In the genomic region with DNA sequence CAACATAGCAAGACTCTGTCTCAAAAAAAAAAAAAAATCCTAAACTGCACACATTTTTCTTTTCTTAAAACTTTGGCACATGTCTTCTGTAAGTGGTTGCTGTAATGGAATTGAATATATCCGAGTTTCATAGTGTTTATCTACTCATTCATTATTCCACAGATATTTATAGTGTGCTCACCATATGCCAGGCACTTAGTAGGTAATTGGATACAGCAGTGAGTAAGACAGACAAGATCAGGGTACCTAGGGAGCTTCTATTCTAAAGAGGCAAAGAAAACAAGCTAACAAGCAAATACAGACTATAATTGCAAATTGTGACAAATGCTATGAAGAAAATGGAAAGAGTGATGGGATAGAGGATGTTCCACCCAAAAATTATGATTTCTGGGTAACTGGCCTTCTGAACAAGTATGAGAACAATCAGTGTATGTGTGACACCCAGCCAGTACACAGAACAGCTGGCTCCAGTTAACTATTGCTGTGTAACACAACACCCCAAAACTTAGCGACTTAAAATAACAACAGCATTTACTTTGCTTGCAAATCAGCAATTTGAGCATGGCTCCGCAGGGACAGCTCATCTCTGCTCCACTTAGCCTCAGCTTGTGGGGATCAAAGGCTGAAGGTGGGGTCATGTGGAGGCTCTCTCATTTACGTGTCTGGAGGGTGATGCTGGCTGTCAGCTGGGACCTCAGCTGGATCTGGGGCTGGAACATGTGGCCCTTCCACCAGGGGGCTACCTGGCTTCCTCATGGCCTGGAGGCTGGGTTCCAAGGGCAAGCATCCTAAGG, we compare ENCODE assay signal across 18 cellular contexts.
DNase-seq lines count a peak whose midpoint lies in the region; ATAC-seq and TF ChIP-seq lines count a peak whose summit lies in the region.
"Had no signal": no experiment of that assay in that cellular context is flagged by ENCODE, and none has a peak within 500 bp of the region (broad histone marks: within the 10 kb centered on the region; RNA-seq: fewer than 3 reads in every experiment).

No MANE protein-coding gene starts in this region.

- H3K4me3 Mint-ChIP-seq in T-helper 17 cell = peak overlapping the region; percentile 25
- no peak overlapping the region for H3K4me3 Mint-ChIP-seq in mesothelial cell of epicardium
- H3K4me3 Mint-ChIP-seq in CD8-positive, alpha-beta memory T cell = peak overlapping the region in 1 of 7 donors; percentile 25
- H3K4me3 Mint-ChIP-seq: activated CD4-positive, alpha-beta T cell treated with anti-CD3 and anti-CD28 coated beads, Interleukin-2, amount 10 ng/mL, durations not matched to agents 7 days and 5 days; activated naive CD4-positive, alpha-beta T cell treated with anti-CD3 and anti-CD28 coated beads for 36 hours had no signal

- H3K4me1 ChIP-seq in iPS-20b (ENCODE audit: insufficient read depth, low read length) = peaks cover 32% of the 10 kb centered on the region; the same call in 1 of the 2 replicates
- H3K4me1 ChIP-seq in CD8-positive, alpha-beta memory T cell (ENCODE audit: insufficient read depth, low read length) = peaks cover 7% of the 10 kb centered on the region
- H3K4me1 ChIP-seq: vagina had no signal

- CTCF ChIA-PET in CD8-positive, alpha-beta memory T cell (lab: Charles Lee) = no interaction called here

- no peak for TF ChIP-seq CTCF in lower leg skin (IDR thresholded peaks at IDR 0.05)
- no peak for TF ChIP-seq CTCF in mesothelial cell of epicardium (IDR thresholded peaks at IDR 0.05; ENCODE audit: unreplicated experiment)

- peaks cover 5% of the 10 kb centered on the region for H3K27me3 Mint-ChIP-seq in T-helper 17 cell
- H3K27me3 Mint-ChIP-seq in mesothelial cell of epicardium (ENCODE audit: low read depth) = no peaks in the 10 kb centered on the region
- H3K27me3 Mint-ChIP-seq in CD8-positive, alpha-beta memory T cell = peaks cover 2 to 7% of the 10 kb centered on the region in 2 donors

- WGBS in lower leg skin, 2 donors = 37 to 46% methylated on average over 4 of the region's 4 CpGs

- H3K4me1 Mint-ChIP-seq in T-helper 17 cell = peaks cover 6% of the 10 kb centered on the region
- H3K4me1 Mint-ChIP-seq in mesothelial cell of epicardium = peaks cover 11% of the 10 kb centered on the region
- H3K4me1 Mint-ChIP-seq in CD8-positive, alpha-beta memory T cell = peaks cover 4 to 19% (median 10%) of the 10 kb centered on the region in 3 donors

- no peaks in the 10 kb centered on the region for H3K36me3 ChIP-seq in iPS-20b (ENCODE audit: insufficient read depth, low read depth, low read length)
- no peaks in the 10 kb centered on the region for H3K36me3 ChIP-seq in CD8-positive, alpha-beta memory T cell (ENCODE audit: insufficient read depth, low read length)
- H3K36me3 ChIP-seq: SJSA1, vagina had no signal

- H3K27me3 ChIP-seq in iPS-20b (ENCODE audit: insufficient read depth, low read length) = peaks cover 8% of the 10 kb centered on the region; the same call in 1 of the 2 replicates
- no peaks in the 10 kb centered on the region for H3K27me3 ChIP-seq in CD8-positive, alpha-beta memory T cell (ENCODE audit: insufficient read depth, low read length, poor library complexity, severe bottlenecking)
- H3K27me3 ChIP-seq: SJSA1, vagina had no signal

- H3K27ac Mint-ChIP-seq in T-helper 17 cell = no peak overlapping the region
- H3K27ac Mint-ChIP-seq in mesothelial cell of epicardium = no peak overlapping the region
- peak overlapping the region in 2 of 8 donors; percentile 11 to 38 for H3K27ac Mint-ChIP-seq in CD8-positive, alpha-beta memory T cell
- H3K27ac Mint-ChIP-seq: activated CD4-positive, alpha-beta T cell treated with anti-CD3 and anti-CD28 coated beads, Interleukin-2, amount 10 ng/mL, durations not matched to agents 7 days and 5 days; activated naive CD4-positive, alpha-beta T cell treated with anti-CD3 and anti-CD28 coated beads for 36 hours had no signal

- intact Hi-C loops in lower leg skin (cut with DNase I; ENCODE audit: low total_unique reads) = no loop called here

- H3K27ac ChIP-seq in iPS-20b (ENCODE audit: low read length) = no peak overlapping the region
- no peak overlapping the region for H3K27ac ChIP-seq in CD8-positive, alpha-beta memory T cell (ENCODE audit: low read depth, low read length)
- H3K27ac ChIP-seq: coronary artery, epithelial cell of prostate, SJSA1, vagina had no signal

- no peaks in the 10 kb centered on the region for H3K36me3 Mint-ChIP-seq in T-helper 17 cell (ENCODE audit: low read depth)
- H3K36me3 Mint-ChIP-seq in mesothelial cell of epicardium = no peaks in the 10 kb centered on the region
- peaks cover 0 to 2% (median 0%) of the 10 kb centered on the region in 3 donors for H3K36me3 Mint-ChIP-seq in CD8-positive, alpha-beta memory T cell

- H3K4me3 ChIP-seq in iPS-20b (ENCODE audit: low read length) (0 out of 2 replicates have a peak overlapping the region, but pooled peaks have one; percentile 11), lower leg skin (ENCODE audit: low read depth, poor library complexity, severe bottlenecking) (no peak overlapping the region)
- no peak overlapping the region for H3K4me3 ChIP-seq in CD8-positive, alpha-beta memory T cell (ENCODE audit: low read length)
- H3K4me3 ChIP-seq: coronary artery, SJSA1, vagina had no signal

- ATAC-seq in T-helper 17 cell (no peak), GM18870 (IDR thresholded peaks at IDR 0.05; ENCODE audit: unreplicated experiment) (no peak)
- ATAC-seq: right cardiac atrium had no signal

- no peak overlapping the region for H3K9ac ChIP-seq in iPS-20b (ENCODE audit: low read depth, low read length)

- no peaks in the 10 kb centered on the region for H3K9me3 Mint-ChIP-seq in mesothelial cell of epicardium
- no peaks in the 10 kb centered on the region for H3K9me3 Mint-ChIP-seq in CD8-positive, alpha-beta memory T cell
- H3K9me3 Mint-ChIP-seq: activated CD4-positive, alpha-beta T cell treated with anti-CD3 and anti-CD28 coated beads, Interleukin-2, amount 10 ng/mL, durations not matched to agents 7 days and 5 days; activated naive CD4-positive, alpha-beta T cell treated with anti-CD3 and anti-CD28 coated beads for 36 hours had no signal

- DNase-seq in stimulated activated CD4-positive, alpha-beta T cell treated with anti-CD3 and anti-CD28 coated beads, Interleukin-15, amount 100 ng/mL, for 24 hours = peak; percentile 6
- no peak for DNase-seq in stimulated activated CD4-positive, alpha-beta T cell treated with anti-CD3 and anti-CD28 coated beads, Interleukin-4, amount 100 ng/mL, for 1 hour
- DNase-seq in T-helper 17 cell (no peak), lower leg skin (ENCODE audit: low spot score in 2 of 2) (no peak), mesothelial cell of epicardium (ENCODE audit: low spot score in 2 of 2, unreplicated experiment in 2 of 2) (no peak)
- DNase-seq in CD8-positive, alpha-beta memory T cell = no peak
- DNase-seq: activated CD4-positive, alpha-beta T cell treated with anti-CD3 and anti-CD28 coated beads, Interleukin-2, amount 10 ng/mL, durations not matched to agents 7 days and 5 days; activated naive CD4-positive, alpha-beta T cell treated with anti-CD3 and anti-CD28 coated beads for 36 hours; activated T-cell treated with anti-CD3 and anti-CD28 coated beads for 4 hours; midbrain; NCI-H1436; right cardiac atrium had no signal

- POLR2A ChIA-PET in CD8-positive, alpha-beta memory T cell (lab: Charles Lee) = no interaction called here

- no peak for TF ChIP-seq POLR2A in lower leg skin (IDR thresholded peaks at IDR 0.05)

- H3K9me3 ChIP-seq in T-helper 17 cell (ENCODE audit: control insufficient read depth, low read length, poor library complexity, severe bottlenecking) = no peaks in the 10 kb centered on the region
- no peaks in the 10 kb centered on the region for H3K9me3 ChIP-seq in iPS-20b (ENCODE audit: insufficient read depth, low read depth, low read length)
- no peaks in the 10 kb centered on the region for H3K9me3 ChIP-seq in CD8-positive, alpha-beta memory T cell (ENCODE audit: low read length)
- H3K9me3 ChIP-seq: SJSA1, vagina had no signal
